In genomic region chr2:241702155-241702404, GRCh38 we compare ENCODE assay signal across 8 cellular contexts. TPM values are rescaled to one million over a fixed set of nuclear protein-coding genes. Genes with fewer than 3 reads are reported as not detected.
DNase-seq lines count a peak whose midpoint lies in the region; ATAC-seq, FAIRE-seq and TF ChIP-seq lines count a peak whose summit lies in the region.

No MANE protein-coding gene starts in this region.

- DNase-seq in A549 (ENCODE audit: low read depth in 1 of 2, low spot score in 1 of 2) = peak; percentile 53 to 89
- no peak for DNase-seq in HCT116 (ENCODE audit: low read depth, low spot score)
- DNase-seq in activated CD8-positive, alpha-beta memory T cell treated with anti-CD3 and anti-CD28 coated beads for 48 hours (ENCODE audit: low read depth in 2 of 3, low spot score in 2 of 3) = peak; percentile 74 to 91 (median 88)
- peak; percentile 83 for DNase-seq in fibroblast of pulmonary artery (ENCODE audit: low read depth)
- no peak for DNase-seq in spleen
- DNase-seq in DMS79 (lab: John Stamatoyannopoulos, UW) = no peak
- no peak for DNase-seq in WTC11 (ENCODE audit: low spot score)

- H3K9ac ChIP-seq in HCT116 (ENCODE audit: low read length) = peak overlapping the region; percentile 92

- H3K9me3 Mint-ChIP-seq in WTC11 = 0 out of 2 replicates have a peak, but pooled peaks cover 7% of the 10 kb centered on the region

- H3K27ac ChIP-seq in A549 = peak overlapping the region; percentile 96 to 100
- H3K27ac ChIP-seq in HCT116 (ENCODE audit: low read depth, low read length) = peak overlapping the region; percentile 99
- peak overlapping the region; percentile 79 to 97 (median 94) for H3K27ac ChIP-seq in spleen

- no peak overlapping the region for H3K27ac Mint-ChIP-seq in WTC11

- POLR2A ChIA-PET in A549 (lab: Yijun Ruan, JAX) = interaction anchor here (1.0 to 2.4 kb wide), 11 partner anchors 9 to 552 kb away, joined by 3 to 23 read pairs (median 7); partner anchors contain the start of genes D2HGDH, DTYMK and PASK
- POLR2A ChIA-PET in HCT116 (lab: Charles Lee) = interaction anchor here (0.7 to 2.6 kb wide), 4 partner anchors 14 to 177 kb away, joined by 3 to 9 read pairs (median 6); partner anchors contain the start of genes D2HGDH and DTYMK
- POLR2A ChIA-PET in WTC11 (lab: Charles Lee) = interaction anchor here (1.5 to 3.0 kb wide), 2 partner anchors 15 to 387 kb away, joined by 4 to 28 read pairs; partner anchors contain the start of genes DTYMK and HDLBP

- no peak for TF ChIP-seq EP300 in A549 (IDR thresholded peaks at IDR 0.05)

- no peaks in the 10 kb centered on the region for H4K20me1 ChIP-seq in HCT116 (ENCODE audit: insufficient read depth)

- no peak for FAIRE-seq in A549 (lab: Jason Lieb, UNC)

- WGBS in A549 (ENCODE audit: missing lambda C conversion rate) = no CpG with 5 or more reads among the region's 40 CpGs
- 0 to 1% methylated on average over 5 to 36 of the region's 40 CpGs; no CpG with 5 or more reads in 3 of the 5 donors for WGBS in spleen, 5 donors

- TF ChIP-seq CTCF in A549 (IDR thresholded peaks at IDR 0.05) (no peak), HCT116 (IDR thresholded peaks at IDR 0.05 in 2 of 3, conservative IDR thresholded peaks at IDR 0.05 in 1 of 3; ENCODE audit: borderline replicate concordance in 1 of 3, insufficient read depth in 1 of 3, low read depth in 2 of 3, low read length in 2 of 3) (no peak), fibroblast of pulmonary artery (IDR thresholded peaks at IDR 0.05; ENCODE audit: low read length, missing control alignments) (no peak), spleen (IDR thresholded peaks at IDR 0.05 in 8 of 11, conservative IDR thresholded peaks at IDR 0.05 in 3 of 11) (no peak), WTC11 (IDR thresholded peaks at IDR 0.05) (no peak)

- peaks cover 15% of the 10 kb centered on the region for H3K4me1 ChIP-seq in A549
- H3K4me1 ChIP-seq in HCT116 (ENCODE audit: control insufficient read depth in 1 of 2, insufficient read depth in 2 of 2, low read length in 2 of 2) = peaks cover 17 to 34% of the 10 kb centered on the region in 2 experiments
- peaks cover 6 to 31% (median 23%) of the 10 kb centered on the region in 6 donors for H3K4me1 ChIP-seq in spleen

- intact Hi-C loops in HCT116 (cut with micrococcal nuclease) (loop anchor here (5.0 kb wide), 1 partner anchor 345 kb away; the partner anchor contains the start of gene FARP2), spleen (cut with DNase I; ENCODE audit: low total_unique reads) (no loop called here)

- TF ChIP-seq POLR2A in A549 (IDR thresholded peaks at IDR 0.05; ENCODE audit: low read length) (no peak), HCT116 (IDR thresholded peaks at IDR 0.05; ENCODE audit: borderline replicate concordance, extremely low read depth, insufficient read depth, insufficient read length) (no peak), spleen (IDR thresholded peaks at IDR 0.05) (no peak)

- RAD21 ChIA-PET in HCT116 (lab: Charles Lee; ENCODE audit: low non-redundant PET in 1 of 2, low total read pairs in 2 of 2, uncharacterized antibody in 2 of 2, unreplicated experiment in 2 of 2) = interaction anchor here (1.1 to 1.5 kb wide), 2 partner anchors 15 to 143 kb away, joined by 3 to 5 read pairs; partner anchors contain the start of gene DTYMK (in 1 of the 2)

- H2AFZ ChIP-seq in HCT116 (ENCODE audit: low read depth, low read length, poor library complexity, severe bottlenecking) = no peak overlapping the region

- peaks cover 7 to 28% of the 10 kb centered on the region in 2 experiments; a peak in 3 of 4 replicates for H3K36me3 ChIP-seq in HCT116 (ENCODE audit: control insufficient read depth in 1 of 2, insufficient read depth in 2 of 2, low read length in 2 of 2)
- H3K36me3 ChIP-seq in spleen = peaks cover 3 to 30% (median 19%) of the 10 kb centered on the region in 6 donors

- H3K36me3 Mint-ChIP-seq in WTC11 = peaks cover 22% of the 10 kb centered on the region

- peaks cover 28% of the 10 kb centered on the region for H3K79me2 ChIP-seq in HCT116 (ENCODE audit: insufficient read depth, low read length)

- TF ChIP-seq RAD21 in A549 (conservative IDR thresholded peaks at IDR 0.05 in 1 of 2, IDR thresholded peaks at IDR 0.05 in 1 of 2) = no peak
- no peak for TF ChIP-seq RAD21 in HCT116 (IDR thresholded peaks at IDR 0.05; ENCODE audit: low read depth)

- H3K4me3 Mint-ChIP-seq in WTC11 = no peak overlapping the region

- ATAC-seq in A549 (no peak; a peak in 1 of 6 replicates), HCT116 (no peak), WTC11 (no peak), HG03135 (IDR thresholded peaks at IDR 0.05; ENCODE audit: unreplicated experiment) (no peak)

- H3K4me2 ChIP-seq in A549 (no peak overlapping the region; the same call in 1 of the 3 replicates), HCT116 (ENCODE audit: low read length) (peak overlapping the region; percentile 97)

- H3K4me3 ChIP-seq in A549 (peak overlapping the region; percentile 91), HCT116 (replicated peaks in 1 of 2; ENCODE audit: low read depth in 1 of 2, low read length in 2 of 2) (peak overlapping the region; percentile 67 to 69), fibroblast of pulmonary artery (replicated peaks; ENCODE audit: low read depth, low read length) (peak overlapping the region; percentile 76), spleen (peak overlapping the region; percentile 89 to 97 (median 94))

- peaks cover 15% of the 10 kb centered on the region for H3K9me3 ChIP-seq in A549
- H3K9me3 ChIP-seq in HCT116 (ENCODE audit: control insufficient read depth in 1 of 2, insufficient read depth in 1 of 2, low read depth in 1 of 2, low read length in 2 of 2) = peaks cover 5 to 6% of the 10 kb centered on the region in 2 experiments; a peak in 1 of 4 replicates
- peaks cover 0 to 12% (median 7%) of the 10 kb centered on the region in 8 donors for H3K9me3 ChIP-seq in spleen

- H3K9me2 ChIP-seq in HCT116 (ENCODE audit: insufficient read depth) = no peaks in the 10 kb centered on the region

- BruUV-seq in HCT116 (replicated peaks; lab: Mats Ljungman, UMichigan) = no TSS peak

- CTCF ChIA-PET in A549 (lab: Yijun Ruan, JAX) (interaction anchor here (1.1 to 3.0 kb wide), 5 partner anchors 13 to 177 kb away, joined by 3 to 15 read pairs (median 5); no protein-coding TSS in a partner anchor), HCT116 (lab: Charles Lee) (interaction anchor here (0.7 to 2.7 kb wide), 5 partner anchors 23 to 177 kb away, joined by 3 to 9 read pairs (median 3); partner anchors contain the start of genes BOK and D2HGDH), WTC11 (lab: Charles Lee) (interaction anchor here (0.6 to 4.1 kb wide), 18 partner anchors 10 to 1676 kb away, joined by 3 to 30 read pairs (median 5); partner anchors contain the start of genes D2HGDH and DTYMK)

- H3K27me3 ChIP-seq in HCT116 (ENCODE audit: insufficient read depth, low read length) (no peaks in the 10 kb centered on the region), spleen (replicated peaks in 1 of 7) (no peaks in the 10 kb centered on the region)

- peaks cover 12% of the 10 kb centered on the region for H3K4me1 Mint-ChIP-seq in WTC11

- no peaks in the 10 kb centered on the region for H3K27me3 Mint-ChIP-seq in WTC11 (ENCODE audit: low read depth)

TF ChIP-seq in A549, 52 proteins besides CTCF, POLR2A, EP300 and RAD21 (continues in another document):
- TF ChIP-seq KDM5A (IDR thresholded peaks at IDR 0.05) (no peak), ZNF302 (CRISPR knock-in tag; IDR thresholded peaks at IDR 0.05) (no peak), JUNB (IDR thresholded peaks at IDR 0.05) (no peak), POLR2AphosphoS2 (conservative IDR thresholded peaks at IDR 0.05; ENCODE audit: low read length) (no peak)

TF ChIP-seq in HCT116, 20 proteins besides CTCF, POLR2A, EP300 and RAD21:
- TF ChIP-seq FOSL1 (IDR thresholded peaks at IDR 0.05; ENCODE audit: low read depth) (no peak), EZH2phosphoT487 (IDR thresholded peaks at IDR 0.05; ENCODE audit: borderline replicate concordance) (no peak), SP1 (IDR thresholded peaks at IDR 0.05; ENCODE audit: low read depth) (peak; percentile 15), YY1 (IDR thresholded peaks at IDR 0.05; ENCODE audit: extremely low read depth, insufficient replicate concordance, low read depth, low read length) (no peak)
TF ChIP-seq in HCT116: peak in this region for 1.

TF ChIP-seq in WTC11, 78 proteins besides CTCF, POLR2A, EP300 and RAD21 (continues in another document):
- no peak for TF ChIP-seq ZNF423 (CRISPR knock-in tag; IDR thresholded peaks at IDR 0.05)
- no peak for TF ChIP-seq JAZF1 (CRISPR knock-in tag; IDR thresholded peaks at IDR 0.05)
- TF ChIP-seq TEAD4 (CRISPR knock-in tag; IDR thresholded peaks at IDR 0.05) = no peak

RNA-seq across cellular contexts. Expression of gene ING5, which starts 0.2 kb away (rescaled TPM):
- polyA plus RNA-seq in A549 (2011; rRNA removed) = 28.4 and 28.6 TPM in 2 replicates
- polyA plus RNA-seq in A549 (2012; cell fraction: cytosol; rRNA removed) = 41.3 and 48.6 TPM in 2 replicates
- 77.0 and 96.2 TPM in 2 replicates for polyA plus RNA-seq in A549 (2012; cell fraction: nucleus; rRNA removed)
- 29.6 to 31.0 TPM (median 30.1 TPM) in 3 replicates for polyA plus RNA-seq in A549 (2017; fragmentation: RNase III; extraction: RNeasy Plus Mini Kit Qiagen cat#74134 plus additional on column Dnase treatment)
- polyA minus RNA-seq in A549 (2011; rRNA and poly(A)+ RNA removed) = 31.8 and 32.5 TPM in 2 replicates
- 45.9 TPM for total RNA-seq in HCT116 (2021; ENCODE audit: unreplicated experiment)
- 27.7 and 31.6 TPM in 2 replicates for polyA plus RNA-seq in HCT116 (2012)
- 10 to 100 TPM; 18.2 to 51.1 (median 37.9) TPM for total RNA-seq in spleen
- polyA plus RNA-seq in spleen = 10 to 100 TPM; 32.6 to 36.4 (median 34.6) TPM
- total RNA-seq in WTC11 (2021) = 43.1 to 47.4 TPM (median 45.3 TPM) in 3 replicates

RNA-seq across cellular contexts. Expression of gene DTYMK, which starts 15.5 kb away (rescaled TPM):
- polyA plus RNA-seq in A549 (2011; rRNA removed) = 62.7 and 68.7 TPM in 2 replicates
- polyA plus RNA-seq in A549 (2012; cell fraction: cytosol; rRNA removed) = 152 and 157 TPM in 2 replicates
- polyA plus RNA-seq in A549 (2012; cell fraction: nucleus; rRNA removed) = 112 and 122 TPM in 2 replicates
- polyA plus RNA-seq in A549 (2017; fragmentation: RNase III; extraction: RNeasy Plus Mini Kit Qiagen cat#74134 plus additional on column Dnase treatment) = 90.7 to 99.5 TPM (median 98.9 TPM) in 3 replicates
- 24.1 and 31.9 TPM in 2 replicates for polyA minus RNA-seq in A549 (2011; rRNA and poly(A)+ RNA removed)
- 83.3 TPM for total RNA-seq in HCT116 (2021; ENCODE audit: unreplicated experiment)
- polyA plus RNA-seq in HCT116 (2012) = 41.2 and 59.1 TPM in 2 replicates
- total RNA-seq in spleen = 10 to 100 TPM; 14.0 to 27.9 (median 18.1) TPM
- 10 to 100 TPM; 19.3 to 38.9 (median 31.6) TPM for polyA plus RNA-seq in spleen
- 79.9 to 88.1 TPM (median 87.7 TPM) in 3 replicates for total RNA-seq in WTC11 (2021)

RNA-seq across cellular contexts. Expression of gene D2HGDH, which starts 32.4 kb away (rescaled TPM):
- 6.5 and 7.0 TPM in 2 replicates for polyA plus RNA-seq in A549 (2011; rRNA removed)
- 17.3 and 21.6 TPM in 2 replicates for polyA plus RNA-seq in A549 (2012; cell fraction: cytosol; rRNA removed)
- 124 and 153 TPM in 2 replicates for polyA plus RNA-seq in A549 (2012; cell fraction: nucleus; rRNA removed)
- polyA plus RNA-seq in A549 (2017; fragmentation: RNase III; extraction: RNeasy Plus Mini Kit Qiagen cat#74134 plus additional on column Dnase treatment) = 16.5 to 18.8 TPM (median 18.5 TPM) in 3 replicates
- polyA minus RNA-seq in A549 (2011; rRNA and poly(A)+ RNA removed) = 7.9 and 15.7 TPM in 2 replicates
- 46.3 TPM for total RNA-seq in HCT116 (2021; ENCODE audit: unreplicated experiment)
- 25.8 and 32.0 TPM in 2 replicates for polyA plus RNA-seq in HCT116 (2012)
- 10 to 100 TPM; 18.8 to 51.5 (median 32.3) TPM for total RNA-seq in spleen
- polyA plus RNA-seq in spleen = 10 to 100 TPM; 20.8 to 69.8 (median 67.0) TPM
- total RNA-seq in WTC11 (2021) = 22.7 to 28.1 TPM (median 26.8 TPM) in 3 replicates

Comparison
In these comparisons a context has a peak if more than half of its experiments do, and no peak if none do; other contexts are left out.
1. DNase-seq: peak in A549 (2 of 2), activated CD8-positive, alpha-beta memory T cell treated with anti-CD3 and anti-CD28 coated beads for 48 hours (3 of 3) and fibroblast of pulmonary artery (single experiment); none in HCT116 (single experiment), spleen (single experiment), DMS79 (single experiment) and WTC11 (single experiment).
2. Peak in every context shown above with its lines, with median percentiles within 50 percentile points of each other: H3K27ac ChIP-seq and H3K4me3 ChIP-seq.